ENCODE assay signal across 22 cellular contexts in the genomic region with DNA sequence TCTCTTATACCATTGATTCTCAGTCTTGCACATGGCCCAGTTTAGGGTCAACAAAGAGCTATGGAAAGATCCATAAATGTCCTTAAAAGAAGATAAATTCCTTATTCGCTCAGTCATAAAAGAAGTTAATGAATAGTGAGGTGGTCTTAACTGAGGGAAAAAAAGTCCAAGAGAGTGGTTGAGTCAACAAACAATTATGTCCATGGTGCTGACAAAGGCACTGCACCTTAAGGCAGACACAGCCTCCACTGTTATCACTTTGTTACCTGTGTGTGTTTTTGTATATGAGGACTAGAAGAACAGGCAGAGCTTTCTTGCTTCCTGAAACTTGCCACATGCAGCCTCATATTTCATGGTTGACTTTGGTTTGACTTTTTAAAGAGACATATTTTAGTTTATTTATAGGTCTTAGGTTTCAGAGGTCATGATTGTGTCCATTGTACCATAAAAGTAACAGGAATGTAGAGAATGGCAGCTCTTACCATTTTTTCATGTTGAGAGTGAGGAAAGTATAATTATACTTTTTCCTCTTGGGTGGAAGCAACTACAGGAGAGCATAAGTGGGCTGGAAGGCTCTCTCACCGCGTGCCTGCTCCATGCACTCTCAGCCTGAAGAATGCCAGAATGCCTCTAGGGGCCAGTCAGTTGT.
DNase-seq lines count a peak whose midpoint lies in the region; ATAC-seq, FAIRE-seq and TF ChIP-seq lines count a peak whose summit lies in the region.
"Had no signal": no experiment of that assay in that cellular context is flagged by ENCODE, and none has a peak within 500 bp of the region (broad histone marks: within the 10 kb centered on the region; RNA-seq: fewer than 3 reads in every experiment).

No MANE protein-coding gene starts in this region.

- H3K9me3 ChIP-seq in Peyer's patch, result no peaks in the 10 kb centered on the region
- no peaks in the 10 kb centered on the region for H3K9me3 ChIP-seq in vagina
- H3K9me3 ChIP-seq: colonic mucosa, heart left ventricle, lower lobe of right lung, pancreas, stomach had no signal

- peak; percentile 33 for FAIRE-seq in GM12892 (lab: Jason Lieb, UNC)
- FAIRE-seq: D721Med, endometrium, H54, pancreas had no signal

- no peak for ATAC-seq in activated naive CD4-positive, alpha-beta T cell treated with anti-CD3 and anti-CD28 coated beads, Interleukin-2, amount 50 U/mL, for 72 hours
- ATAC-seq in natural killer cell, result no peak
- ATAC-seq: heart left ventricle, lower lobe of right lung, pancreas had no signal

- no peak for DNase-seq in activated CD4-positive, alpha-beta memory T cell treated with anti-CD3 and anti-CD28 coated beads for 36 hours
- no peak for DNase-seq in activated CD4-positive, alpha-beta memory T cell treated with anti-CD3 and anti-CD28 coated beads, Interleukin-2, amount 10 ng/mL, durations not matched to agents 7 days and 5 days
- no peak for DNase-seq in GM12892 (ENCODE audit: insufficient read length)
- no peak for DNase-seq in activated naive CD4-positive, alpha-beta T cell treated with anti-CD3 and anti-CD28 coated beads, Interleukin-2, amount 50 U/mL, for 72 hours (ENCODE audit: low spot score in 2 of 2)
- no peak for DNase-seq in natural killer cell
- no peak for DNase-seq in Peyer's patch
- DNase-seq in vagina (ENCODE audit: extremely low spot score in 2 of 2), result no peak
- DNase-seq in cerebellum (ENCODE audit: low spot score), result no peak
- DNase-seq: activated gamma-delta T cell, colonic mucosa, GDM1, heart left ventricle, lower lobe of right lung, NCI-H524 treated with DMSO at 0.1 percent for 48 hours, pancreas, stomach, SW 1271, WERI-Rb-1 had no signal

- H3K4me3 ChIP-seq in Peyer's patch (no peak overlapping the region), vagina (no peak overlapping the region)
- H3K4me3 ChIP-seq: colonic mucosa, heart left ventricle, lower lobe of right lung, pancreas, stomach had no signal

- no peaks in the 10 kb centered on the region for H3K27me3 ChIP-seq in Peyer's patch
- H3K27me3 ChIP-seq in vagina, result no peaks in the 10 kb centered on the region
- H3K27me3 ChIP-seq: colonic mucosa, heart left ventricle, pancreas, stomach had no signal

- peaks cover 74% of the 10 kb centered on the region for H3K4me1 Mint-ChIP-seq in activated CD4-positive, alpha-beta memory T cell treated with anti-CD3 and anti-CD28 coated beads for 36 hours (ENCODE audit: low read depth)
- peaks cover 53% of the 10 kb centered on the region for H3K4me1 Mint-ChIP-seq in activated CD4-positive, alpha-beta memory T cell treated with anti-CD3 and anti-CD28 coated beads, Interleukin-2, amount 10 ng/mL, durations not matched to agents 7 days and 5 days
- peaks cover 9 to 25% of the 10 kb centered on the region in 2 donors for H3K4me1 Mint-ChIP-seq in natural killer cell

- TF ChIP-seq POLR2A in GM12892 (IDR thresholded peaks at IDR 0.05; ENCODE audit: low read depth, low read length), result no peak
- TF ChIP-seq POLR2A in Peyer's patch (IDR thresholded peaks at IDR 0.05), result no peak
- no peak for TF ChIP-seq POLR2A in vagina (IDR thresholded peaks at IDR 0.05)

- peaks cover 0 to 90% (median 0%) of the 10 kb centered on the region in 3 donors for H3K36me3 ChIP-seq in Peyer's patch
- peaks cover 4 to 75% of the 10 kb centered on the region in 2 donors for H3K36me3 ChIP-seq in vagina

- H3K27me3 Mint-ChIP-seq in activated CD4-positive, alpha-beta memory T cell treated with anti-CD3 and anti-CD28 coated beads for 36 hours, result no peaks in the 10 kb centered on the region
- no peaks in the 10 kb centered on the region for H3K27me3 Mint-ChIP-seq in activated CD4-positive, alpha-beta memory T cell treated with anti-CD3 and anti-CD28 coated beads, Interleukin-2, amount 10 ng/mL, durations not matched to agents 7 days and 5 days
- no peaks in the 10 kb centered on the region for H3K27me3 Mint-ChIP-seq in natural killer cell (ENCODE audit: low read depth in 2 of 2)
- H3K27me3 Mint-ChIP-seq: type B pancreatic cell had no signal

- H3K36me3 Mint-ChIP-seq in activated CD4-positive, alpha-beta memory T cell treated with anti-CD3 and anti-CD28 coated beads for 36 hours, result peaks cover 83% of the 10 kb centered on the region
- peaks cover 94% of the 10 kb centered on the region for H3K36me3 Mint-ChIP-seq in activated CD4-positive, alpha-beta memory T cell treated with anti-CD3 and anti-CD28 coated beads, Interleukin-2, amount 10 ng/mL, durations not matched to agents 7 days and 5 days (ENCODE audit: low read depth)
- peaks cover 36 to 93% of the 10 kb centered on the region in 2 donors for H3K36me3 Mint-ChIP-seq in activated naive CD4-positive, alpha-beta T cell treated with anti-CD3 and anti-CD28 coated beads, Interleukin-2, amount 50 U/mL, for 72 hours
- H3K36me3 Mint-ChIP-seq in natural killer cell, result peaks cover 21% of the 10 kb centered on the region

- H3K4me1 ChIP-seq in Peyer's patch (no peaks in the 10 kb centered on the region), vagina (no peaks in the 10 kb centered on the region)
- H3K4me1 ChIP-seq: colonic mucosa, lower lobe of right lung, pancreas, stomach had no signal

- POLR2A ChIA-PET in activated CD4-positive, alpha-beta memory T cell treated with anti-CD3 and anti-CD28 coated beads for 36 hours (lab: Charles Lee), result no interaction called here
- POLR2A ChIA-PET in activated CD4-positive, alpha-beta memory T cell treated with anti-CD3 and anti-CD28 coated beads, Interleukin-2, amount 10 ng/mL, durations not matched to agents 7 days and 5 days (lab: Charles Lee), result no interaction called here

- peak overlapping the region; percentile 79 for H3K27ac Mint-ChIP-seq in activated CD4-positive, alpha-beta memory T cell treated with anti-CD3 and anti-CD28 coated beads for 36 hours
- H3K27ac Mint-ChIP-seq in activated CD4-positive, alpha-beta memory T cell treated with anti-CD3 and anti-CD28 coated beads, Interleukin-2, amount 10 ng/mL, durations not matched to agents 7 days and 5 days, result no peak overlapping the region
- peak overlapping the region; percentile 25 to 94 for H3K27ac Mint-ChIP-seq in activated naive CD4-positive, alpha-beta T cell treated with anti-CD3 and anti-CD28 coated beads, Interleukin-2, amount 50 U/mL, for 72 hours
- H3K27ac Mint-ChIP-seq in natural killer cell, result peak overlapping the region; percentile 18 to 55
- H3K27ac Mint-ChIP-seq: type B pancreatic cell had no signal

- no peak overlapping the region for H3K4me3 Mint-ChIP-seq in activated CD4-positive, alpha-beta memory T cell treated with anti-CD3 and anti-CD28 coated beads for 36 hours
- no peak overlapping the region for H3K4me3 Mint-ChIP-seq in activated CD4-positive, alpha-beta memory T cell treated with anti-CD3 and anti-CD28 coated beads, Interleukin-2, amount 10 ng/mL, durations not matched to agents 7 days and 5 days
- no peak overlapping the region for H3K4me3 Mint-ChIP-seq in natural killer cell
- H3K4me3 Mint-ChIP-seq: type B pancreatic cell had no signal

- intact Hi-C loops in activated CD4-positive, alpha-beta memory T cell treated with anti-CD3 and anti-CD28 coated beads for 36 hours (cut with micrococcal nuclease), result no loop called here
- intact Hi-C loops in natural killer cell (cut with micrococcal nuclease), result no loop called here
- intact Hi-C loops in vagina (cut with DNase I), result no loop called here

- H3K9me3 Mint-ChIP-seq in activated CD4-positive, alpha-beta memory T cell treated with anti-CD3 and anti-CD28 coated beads for 36 hours, result no peaks in the 10 kb centered on the region
- H3K9me3 Mint-ChIP-seq in activated CD4-positive, alpha-beta memory T cell treated with anti-CD3 and anti-CD28 coated beads, Interleukin-2, amount 10 ng/mL, durations not matched to agents 7 days and 5 days, result no peaks in the 10 kb centered on the region
- no peaks in the 10 kb centered on the region for H3K9me3 Mint-ChIP-seq in activated naive CD4-positive, alpha-beta T cell treated with anti-CD3 and anti-CD28 coated beads, Interleukin-2, amount 50 U/mL, for 72 hours
- no peaks in the 10 kb centered on the region for H3K9me3 Mint-ChIP-seq in natural killer cell
- H3K9me3 Mint-ChIP-seq: type B pancreatic cell had no signal

- H3K27ac ChIP-seq in Peyer's patch (no peak overlapping the region), vagina (no peak overlapping the region)
- H3K27ac ChIP-seq: colonic mucosa, heart left ventricle, lower lobe of right lung, pancreas, stomach, WERI-Rb-1 had no signal

- CTCF ChIA-PET in activated CD4-positive, alpha-beta memory T cell treated with anti-CD3 and anti-CD28 coated beads for 36 hours (lab: Charles Lee), result interaction anchor here (0.8 kb wide), 1 partner anchor 19 kb away, joined by 4 read pairs; no protein-coding TSS in a partner anchor
- CTCF ChIA-PET in activated CD4-positive, alpha-beta memory T cell treated with anti-CD3 and anti-CD28 coated beads, Interleukin-2, amount 10 ng/mL, durations not matched to agents 7 days and 5 days (lab: Charles Lee), result interaction anchor here (1.5 kb wide), 1 partner anchor 19 kb away, joined by 3 read pairs; no protein-coding TSS in a partner anchor

- no peak for TF ChIP-seq CTCF in natural killer cell (IDR thresholded peaks at IDR 0.05)
- no peak for TF ChIP-seq CTCF in Peyer's patch (IDR thresholded peaks at IDR 0.05)
- TF ChIP-seq CTCF in vagina (IDR thresholded peaks at IDR 0.05), result no peak
